ENCODE assay signal across 8 cellular contexts in the genomic region with DNA sequence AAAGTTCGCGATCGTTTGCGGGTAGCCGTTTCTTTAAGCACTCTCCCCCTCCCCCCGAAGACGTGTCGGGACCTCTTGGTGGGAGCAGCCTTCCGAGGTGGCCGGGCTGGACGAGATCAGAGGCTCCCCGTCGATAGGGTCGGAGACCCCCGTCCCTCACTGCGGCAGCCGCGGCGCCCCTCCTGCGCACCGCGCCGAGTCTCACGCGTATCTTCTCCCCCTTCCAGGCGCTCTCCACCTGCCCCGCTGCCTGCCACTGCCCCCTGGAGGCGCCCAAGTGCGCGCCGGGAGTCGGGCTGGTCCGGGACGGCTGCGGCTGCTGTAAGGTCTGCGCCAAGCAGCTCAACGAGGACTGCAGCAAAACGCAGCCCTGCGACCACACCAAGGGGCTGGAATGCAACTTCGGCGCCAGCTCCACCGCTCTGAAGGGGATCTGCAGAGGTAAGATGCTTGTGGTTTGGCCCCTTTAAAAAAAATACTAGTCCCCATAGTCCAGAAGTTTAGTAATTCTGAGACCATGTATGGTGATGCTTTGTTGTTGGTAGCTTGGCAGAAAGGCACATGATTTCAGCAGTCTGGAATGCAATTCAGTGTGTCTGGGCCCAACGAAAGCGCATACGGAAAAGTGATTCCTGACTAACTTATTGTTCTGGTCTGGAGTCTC. TPM values are rescaled to one million over a fixed set of nuclear protein-coding genes. Genes with fewer than 3 reads are reported as not detected.
DNase-seq lines count a peak whose midpoint lies in the region; ATAC-seq and TF ChIP-seq lines count a peak whose summit lies in the region.

No MANE protein-coding gene starts in this region.

- peak overlapping the region; percentile 70 for H3K4me3 ChIP-seq in RWPE2 (ENCODE audit: severe bottlenecking)

- peak overlapping the region; percentile 95 for H3K27ac ChIP-seq in RWPE2 (ENCODE audit: poor library complexity, severe bottlenecking)

- TF ChIP-seq CTCF in RWPE2 (IDR thresholded peaks at IDR 0.05; ENCODE audit: poor library complexity, severe bottlenecking), result peak; percentile 79
- peak; percentile 85 for TF ChIP-seq CTCF in chondrocyte (IDR thresholded peaks at IDR 0.05)

- H3K9me3 ChIP-seq in RWPE2 (ENCODE audit: severe bottlenecking), result no peaks in the 10 kb centered on the region

- ATAC-seq in HG03439 (IDR thresholded peaks at IDR 0.05; ENCODE audit: unreplicated experiment), result peak; percentile 44
- ATAC-seq in RWPE2 (ENCODE audit: low read depth), result no peak
- peak; percentile 87 for ATAC-seq in left colon
- no peak for ATAC-seq in HG03378 (IDR thresholded peaks at IDR 0.05; ENCODE audit: unreplicated experiment)

- no peaks in the 10 kb centered on the region for H3K27me3 Mint-ChIP-seq in chondrocyte (ENCODE audit: low read depth)

- H3K36me3 Mint-ChIP-seq in chondrocyte (ENCODE audit: low read depth), result peaks cover 29% of the 10 kb centered on the region

- intact Hi-C loops in left colon (cut with DNase I, micrococcal nuclease), result loop anchor here in 1 of 2 donors (10.0 kb wide), 1 partner anchor 276 kb away; no protein-coding TSS in a partner anchor

- H3K36me3 ChIP-seq in RWPE2 (ENCODE audit: low read depth), result peaks cover 32% of the 10 kb centered on the region

- peaks cover 41% of the 10 kb centered on the region for H3K4me1 ChIP-seq in RWPE2 (ENCODE audit: insufficient read depth, poor library complexity, severe bottlenecking)

- H3K27me3 ChIP-seq in RWPE2 (ENCODE audit: insufficient read depth, poor library complexity, severe bottlenecking), result no peaks in the 10 kb centered on the region

- peak overlapping the region; percentile 99 for H3K27ac Mint-ChIP-seq in chondrocyte (ENCODE audit: unreplicated experiment)

- peak overlapping the region; percentile 93 for H3K4me3 Mint-ChIP-seq in chondrocyte (ENCODE audit: unreplicated experiment)

- peaks cover 61% of the 10 kb centered on the region for H3K4me1 Mint-ChIP-seq in chondrocyte (ENCODE audit: low read depth)

- H3K9me3 Mint-ChIP-seq in chondrocyte (ENCODE audit: low read depth), result no peaks in the 10 kb centered on the region

- DNase-seq in NCI-H2107 (lab: John Stamatoyannopoulos, UW) (peak; percentile 21), NCI-H2107 treated with DMSO at 0.1 percent for 48 hours (lab: John Stamatoyannopoulos, UW; ENCODE audit: unreplicated experiment) (no peak), RWPE2 (ENCODE audit: low spot score) (no peak), chondrocyte (ENCODE audit: low spot score) (peak; percentile 92), left colon (peak; percentile 70 to 82)
- peak; percentile 35 for DNase-seq in stimulated activated CD4-positive, alpha-beta T cell treated with anti-CD3 and anti-CD28 coated beads, Interleukin-4, amount 100 ng/mL, for 24 hours

RNA-seq across cellular contexts. Expression of gene CCN1, which starts 0.7 kb away (rescaled TPM):
- total RNA-seq in chondrocyte (523 to 556 TPM (median 539 TPM) in 3 replicates), left colon (10 to 100 TPM; 18.0 to 18.5 TPM)

Comparison
In these comparisons a context has a peak if more than half of its experiments do, and no peak if none do; other contexts are left out.
1. DNase-seq: peak in NCI-H2107 (single experiment), chondrocyte (single experiment), left colon (2 of 2) and stimulated activated CD4-positive, alpha-beta T cell treated with anti-CD3 and anti-CD28 coated beads, Interleukin-4, amount 100 ng/mL, for 24 hours (single experiment); none in NCI-H2107 treated with DMSO at 0.1 percent for 48 hours (single experiment) and RWPE2 (single experiment).
2. ATAC-seq: peak in HG03439 (single experiment) and left colon (single experiment); none in RWPE2 (single experiment) and HG03378 (single experiment).
3. RNA of gene CCN1, which starts 0.7 kb away (total RNA-seq): 523 to 556 TPM in chondrocyte; 18.0 to 18.5 TPM in left colon; every median in the first group is over 10 times any median in the second.